ENCODE assay signal across 14 cellular contexts in genomic region chr4:124997907-124998306, GRCh38.
A peak's percentile ranks its signal among the peaks of the same experiment; 100 is the strongest.
DNase-seq lines count a peak whose midpoint lies in the region; ATAC-seq and TF ChIP-seq lines count a peak whose summit lies in the region.
"Had no signal": no experiment of that assay in that cellular context is flagged by ENCODE, and none has a peak within 500 bp of the region (broad histone marks: within the 10 kb centered on the region; RNA-seq: fewer than 3 reads in every experiment).

No MANE protein-coding gene starts in this region.

- H3K9me3 Mint-ChIP-seq in GM23338 = no peaks in the 10 kb centered on the region
- no peaks in the 10 kb centered on the region for H3K9me3 Mint-ChIP-seq in activated naive CD8-positive, alpha-beta T cell treated with anti-CD3 and anti-CD28 coated beads, Interleukin-2, amount 50 U/mL, for 24 hours
- H3K9me3 Mint-ChIP-seq: H9 had no signal

- H3K79me2 ChIP-seq in GM23338 (replicated peaks; ENCODE audit: insufficient read depth) = no peaks in the 10 kb centered on the region

- ATAC-seq in GM23338 = no peak
- ATAC-seq in activated naive CD8-positive, alpha-beta T cell treated with anti-CD3 and anti-CD28 coated beads, Interleukin-2, amount 50 U/mL, for 24 hours = no peak

- TF ChIP-seq EP300 in tibial nerve (IDR thresholded peaks at IDR 0.05) = peak; percentile 35 to 55

- TF ChIP-seq CTCF in GM23338 (conservative IDR thresholded peaks at IDR 0.05; ENCODE audit: low read depth in 2 of 2) = no peak
- no peak for TF ChIP-seq CTCF in VCaP (conservative IDR thresholded peaks at IDR 0.05)
- no peak for TF ChIP-seq CTCF in tibial nerve (IDR thresholded peaks at IDR 0.05)
- no peak for TF ChIP-seq CTCF in GM20000 (IDR thresholded peaks at IDR 0.05; ENCODE audit: extremely low read depth, missing control alignments)
- no peak for TF ChIP-seq CTCF in tibial artery (IDR thresholded peaks at IDR 0.05)

- H3K27me3 ChIP-seq in GM23338 (ENCODE audit: insufficient read depth) (no peaks in the 10 kb centered on the region), tibial nerve (no peaks in the 10 kb centered on the region), tibial artery (no peaks in the 10 kb centered on the region)
- H3K27me3 ChIP-seq: BLaER1 treated with 17β-estradiol and CSF1 and Interleukin-3, amounts not matched to agents 10 nM and 100 nM had no signal

- H3K27me3 Mint-ChIP-seq in GM23338 (ENCODE audit: insufficient read depth, low read depth, poor library complexity) = no peaks in the 10 kb centered on the region
- H3K27me3 Mint-ChIP-seq in activated naive CD8-positive, alpha-beta T cell treated with anti-CD3 and anti-CD28 coated beads, Interleukin-2, amount 50 U/mL, for 24 hours = no peaks in the 10 kb centered on the region
- H3K27me3 Mint-ChIP-seq: CD4-positive, CD25-positive, alpha-beta regulatory T cell had no signal

- no peak overlapping the region for H3K27ac ChIP-seq in GM23338 (ENCODE audit: low read depth)
- H3K27ac ChIP-seq in VCaP = peak overlapping the region; percentile 96
- peak overlapping the region in 3 of 4 donors; percentile 29 to 71 (median 63) for H3K27ac ChIP-seq in tibial nerve
- H3K27ac ChIP-seq in tibial artery = no peak overlapping the region
- H3K27ac ChIP-seq: BLaER1 treated with 17β-estradiol and CSF1 and Interleukin-3, amounts not matched to agents 10 nM and 100 nM had no signal

- no peaks in the 10 kb centered on the region for H3K9me2 ChIP-seq in GM23338 (ENCODE audit: insufficient read depth)

- WGBS in tibial nerve, 2 donors = 17 to 25% methylated on average over 1 of the region's 1 CpG

- no peak overlapping the region for H3K4me3 ChIP-seq in GM23338
- no peak overlapping the region for H3K4me3 ChIP-seq in tibial nerve
- no peak overlapping the region for H3K4me3 ChIP-seq in tibial artery
- H3K4me3 ChIP-seq: BLaER1 treated with 17β-estradiol and CSF1 and Interleukin-3, amounts not matched to agents 10 nM and 100 nM had no signal

- DNase-seq in GM23338 (ENCODE audit: low spot score) (no peak), medulla oblongata (ENCODE audit: extremely low spot score) (peak; percentile 30), tibial nerve (ENCODE audit: low spot score in 2 of 2) (no peak), GM20000 (ENCODE audit: low spot score) (no peak), tibial artery (no peak)
- DNase-seq in activated naive CD8-positive, alpha-beta T cell treated with anti-CD3 and anti-CD28 coated beads, Interleukin-2, amount 50 U/mL, for 24 hours = no peak
- DNase-seq: AML-193; Calu3; CD4-positive, CD25-positive, alpha-beta regulatory T cell; DMS 273 treated with DMSO at 0.1 percent for 48 hours; GOT3; H9 had no signal

- no peaks in the 10 kb centered on the region for H3K4me1 Mint-ChIP-seq in GM23338
- H3K4me1 Mint-ChIP-seq in activated naive CD8-positive, alpha-beta T cell treated with anti-CD3 and anti-CD28 coated beads, Interleukin-2, amount 50 U/mL, for 24 hours = no peaks in the 10 kb centered on the region
- H3K4me1 Mint-ChIP-seq: CD4-positive, CD25-positive, alpha-beta regulatory T cell; H9 had no signal

- no peak overlapping the region for H3K4me3 Mint-ChIP-seq in GM23338
- no peak overlapping the region for H3K4me3 Mint-ChIP-seq in activated naive CD8-positive, alpha-beta T cell treated with anti-CD3 and anti-CD28 coated beads, Interleukin-2, amount 50 U/mL, for 24 hours
- H3K4me3 Mint-ChIP-seq: CD4-positive, CD25-positive, alpha-beta regulatory T cell; H9 had no signal

- no peak overlapping the region for H3K27ac Mint-ChIP-seq in GM23338
- H3K27ac Mint-ChIP-seq in activated naive CD8-positive, alpha-beta T cell treated with anti-CD3 and anti-CD28 coated beads, Interleukin-2, amount 50 U/mL, for 24 hours = no peak overlapping the region
- H3K27ac Mint-ChIP-seq: CD4-positive, CD25-positive, alpha-beta regulatory T cell; H9 had no signal

- H3K36me3 ChIP-seq in GM23338 (ENCODE audit: insufficient read depth) (no peaks in the 10 kb centered on the region), tibial nerve (no peaks in the 10 kb centered on the region), tibial artery (no peaks in the 10 kb centered on the region)
- H3K36me3 ChIP-seq: BLaER1 treated with 17β-estradiol and CSF1 and Interleukin-3, amounts not matched to agents 10 nM and 100 nM had no signal

- TF ChIP-seq POLR2A in tibial nerve (IDR thresholded peaks at IDR 0.05) = no peak

- H2AFZ ChIP-seq in GM23338 = 0 out of 2 replicates have a peak overlapping the region, but pooled peaks have one; percentile 11

- intact Hi-C loops in tibial artery (cut with DNase I; ENCODE audit: low total_unique reads) = no loop called here

- no peaks in the 10 kb centered on the region for H3K9me3 ChIP-seq in tibial nerve
- no peaks in the 10 kb centered on the region for H3K9me3 ChIP-seq in tibial artery

- no peak overlapping the region for H3K4me2 ChIP-seq in GM23338
- H3K4me2 ChIP-seq: BLaER1 treated with 17β-estradiol and CSF1 and Interleukin-3, amounts not matched to agents 10 nM and 100 nM had no signal

- H3K36me3 Mint-ChIP-seq in GM23338 (ENCODE audit: low read depth) = no peaks in the 10 kb centered on the region; the same call in 2 of the 3 replicates
- no peaks in the 10 kb centered on the region for H3K36me3 Mint-ChIP-seq in activated naive CD8-positive, alpha-beta T cell treated with anti-CD3 and anti-CD28 coated beads, Interleukin-2, amount 50 U/mL, for 24 hours (ENCODE audit: low read depth)
- H3K36me3 Mint-ChIP-seq: CD4-positive, CD25-positive, alpha-beta regulatory T cell had no signal

- no peaks in the 10 kb centered on the region for H3K4me1 ChIP-seq in GM23338 (ENCODE audit: insufficient read depth)
- H3K4me1 ChIP-seq in tibial nerve = peaks cover 0 to 8% (median 3%) of the 10 kb centered on the region in 4 donors
- H3K4me1 ChIP-seq in tibial artery = no peaks in the 10 kb centered on the region
- H3K4me1 ChIP-seq: BLaER1 treated with 17β-estradiol and CSF1 and Interleukin-3, amounts not matched to agents 10 nM and 100 nM had no signal

- no peaks in the 10 kb centered on the region for H3F3A ChIP-seq in GM23338 (replicated peaks; ENCODE audit: low read depth)

- H4K20me1 ChIP-seq in GM23338 (replicated peaks; ENCODE audit: insufficient read depth) = no peaks in the 10 kb centered on the region
- H4K20me1 ChIP-seq: BLaER1 treated with 17β-estradiol and CSF1 and Interleukin-3, amounts not matched to agents 10 nM and 100 nM had no signal

TF ChIP-seq in GM23338, 12 proteins besides CTCF, POLR2A, EP300 and RAD21:
- TF ChIP-seq NANOG (IDR thresholded peaks at IDR 0.05; ENCODE audit: borderline replicate concordance) (no peak), ZNF331 (CRISPR knock-in tag; IDR thresholded peaks at IDR 0.05; ENCODE audit: low read depth) (no peak), REST (IDR thresholded peaks at IDR 0.05; ENCODE audit: unreplicated experiment) (no peak), ETS1 (IDR thresholded peaks at IDR 0.05) (no peak), EZH2 (IDR thresholded peaks at IDR 0.05; ENCODE audit: low read depth, unreplicated experiment) (no peak)

Comparison
In these comparisons a context has a peak if more than half of its experiments do, and no peak if none do; other contexts are left out.
1. H3K27ac ChIP-seq: peak in VCaP (single experiment) and tibial nerve (3 of 4); none in GM23338 (single experiment) and tibial artery (0 of 2).